24 cellular contexts compared by ENCODE assay signal in genomic region chr5:14235872-14236271, GRCh38.
DNase-seq lines count a peak whose midpoint lies in the region; ATAC-seq and TF ChIP-seq lines count a peak whose summit lies in the region.
"Had no signal": no experiment of that assay in that cellular context is flagged by ENCODE, and none has a peak within 500 bp of the region (broad histone marks: within the 10 kb centered on the region; RNA-seq: fewer than 3 reads in every experiment).

No MANE protein-coding gene starts in this region.

- H3K27ac ChIP-seq in foreskin keratinocyte = no peak overlapping the region
- H3K27ac ChIP-seq: adrenal gland, brain microvascular endothelial cell, neural progenitor cell, RWPE1, tibial artery had no signal

- H3K4me1 ChIP-seq in foreskin keratinocyte = peaks cover 52% of the 10 kb centered on the region

- H3K4me3 Mint-ChIP-seq in activated naive CD8-positive, alpha-beta T cell treated with anti-CD3 and anti-CD28 coated beads, Interleukin-2, amount 50 U/mL, for 24 hours = no peak overlapping the region
- H3K4me3 Mint-ChIP-seq in activated CD4-positive, alpha-beta memory T cell treated with anti-CD3 and anti-CD28 coated beads, Interleukin-2, amount 10 ng/mL, durations not matched to agents 7 days and 5 days = no peak overlapping the region
- H3K4me3 Mint-ChIP-seq: activated CD4-positive, alpha-beta T cell treated with anti-CD3 and anti-CD28 coated beads for 36 hours; activated T-cell treated with anti-CD3 and anti-CD28 coated beads, Interleukin-2, amount 50 U/mL, for 24 hours; neural progenitor cell; stimulated activated naive CD8-positive, alpha-beta T cell treated with anti-CD3 and anti-CD28 coated beads, Interleukin-15, amount 100 ng/mL, for 72 hours had no signal

- no peak for TF ChIP-seq CTCF in foreskin keratinocyte (conservative IDR thresholded peaks at IDR 0.05)

- H3K27me3 ChIP-seq in foreskin keratinocyte = no peaks in the 10 kb centered on the region
- H3K27me3 ChIP-seq: adrenal gland, brain microvascular endothelial cell, neural progenitor cell, tibial artery had no signal

- ATAC-seq in GM19043 (IDR thresholded peaks at IDR 0.05; ENCODE audit: low read depth, unreplicated experiment) = peak; percentile 48
- peak; percentile 60 for ATAC-seq in HG02759 (IDR thresholded peaks at IDR 0.05; ENCODE audit: unreplicated experiment)
- ATAC-seq in HG03354 (IDR thresholded peaks at IDR 0.05; ENCODE audit: poor library complexity, severe bottlenecking, unreplicated experiment) = peak; percentile 88
- ATAC-seq in foreskin keratinocyte = peak; percentile 52
- ATAC-seq in activated naive CD8-positive, alpha-beta T cell treated with anti-CD3 and anti-CD28 coated beads, Interleukin-2, amount 50 U/mL, for 24 hours = no peak
- no peak for ATAC-seq in HG03045 (IDR thresholded peaks at IDR 0.05; ENCODE audit: unreplicated experiment)
- ATAC-seq: activated CD4-positive, alpha-beta T cell treated with anti-CD3 and anti-CD28 coated beads for 36 hours; stimulated activated naive CD8-positive, alpha-beta T cell treated with anti-CD3 and anti-CD28 coated beads, Interleukin-15, amount 100 ng/mL, for 72 hours had no signal

- POLR2A ChIA-PET in activated CD4-positive, alpha-beta memory T cell treated with anti-CD3 and anti-CD28 coated beads, Interleukin-2, amount 10 ng/mL, durations not matched to agents 7 days and 5 days (lab: Charles Lee) = no interaction called here

- H3K9me3 Mint-ChIP-seq in activated naive CD8-positive, alpha-beta T cell treated with anti-CD3 and anti-CD28 coated beads, Interleukin-2, amount 50 U/mL, for 24 hours = no peaks in the 10 kb centered on the region
- no peaks in the 10 kb centered on the region for H3K9me3 Mint-ChIP-seq in activated CD4-positive, alpha-beta memory T cell treated with anti-CD3 and anti-CD28 coated beads, Interleukin-2, amount 10 ng/mL, durations not matched to agents 7 days and 5 days
- H3K9me3 Mint-ChIP-seq: activated T-cell treated with anti-CD3 and anti-CD28 coated beads, Interleukin-2, amount 50 U/mL, for 24 hours; stimulated activated naive CD8-positive, alpha-beta T cell treated with anti-CD3 and anti-CD28 coated beads, Interleukin-15, amount 100 ng/mL, for 72 hours had no signal

- DNase-seq in foreskin keratinocyte = no peak
- DNase-seq in activated naive CD8-positive, alpha-beta T cell treated with anti-CD3 and anti-CD28 coated beads, Interleukin-2, amount 50 U/mL, for 24 hours = no peak
- no peak for DNase-seq in HuH-7 (ENCODE audit: low spot score)
- no peak for DNase-seq in activated CD4-positive, alpha-beta memory T cell treated with anti-CD3 and anti-CD28 coated beads, Interleukin-2, amount 10 ng/mL, durations not matched to agents 7 days and 5 days
- DNase-seq: activated CD4-positive, alpha-beta T cell treated with anti-CD3 and anti-CD28 coated beads for 36 hours; activated T-cell treated with anti-CD3 and anti-CD28 coated beads, Interleukin-2, amount 50 U/mL, for 24 hours; adrenal gland; brain microvascular endothelial cell; C1 segment of cervical spinal cord; Caco-2; DMS79 treated with DMSO at 0.1 percent for 48 hours; HCEC 1CT; head of caudate nucleus; kidney glomerular epithelial cell; NCI-H146; NCI-H526; stimulated activated naive CD8-positive, alpha-beta T cell treated with anti-CD3 and anti-CD28 coated beads, Interleukin-15, amount 100 ng/mL, for 72 hours; tibial artery had no signal

- no peak overlapping the region for H3K27ac Mint-ChIP-seq in activated naive CD8-positive, alpha-beta T cell treated with anti-CD3 and anti-CD28 coated beads, Interleukin-2, amount 50 U/mL, for 24 hours
- H3K27ac Mint-ChIP-seq in activated CD4-positive, alpha-beta memory T cell treated with anti-CD3 and anti-CD28 coated beads, Interleukin-2, amount 10 ng/mL, durations not matched to agents 7 days and 5 days = no peak overlapping the region
- H3K27ac Mint-ChIP-seq: activated CD4-positive, alpha-beta T cell treated with anti-CD3 and anti-CD28 coated beads for 36 hours; activated T-cell treated with anti-CD3 and anti-CD28 coated beads, Interleukin-2, amount 50 U/mL, for 24 hours; neural progenitor cell had no signal

- CTCF ChIA-PET in activated CD4-positive, alpha-beta memory T cell treated with anti-CD3 and anti-CD28 coated beads, Interleukin-2, amount 10 ng/mL, durations not matched to agents 7 days and 5 days (lab: Charles Lee) = no interaction called here

- H3K27me3 Mint-ChIP-seq in activated naive CD8-positive, alpha-beta T cell treated with anti-CD3 and anti-CD28 coated beads, Interleukin-2, amount 50 U/mL, for 24 hours = peaks cover 2% of the 10 kb centered on the region
- peaks cover 8% of the 10 kb centered on the region for H3K27me3 Mint-ChIP-seq in activated CD4-positive, alpha-beta memory T cell treated with anti-CD3 and anti-CD28 coated beads, Interleukin-2, amount 10 ng/mL, durations not matched to agents 7 days and 5 days

- no peaks in the 10 kb centered on the region for H3K36me3 Mint-ChIP-seq in activated naive CD8-positive, alpha-beta T cell treated with anti-CD3 and anti-CD28 coated beads, Interleukin-2, amount 50 U/mL, for 24 hours (ENCODE audit: low read depth)
- H3K36me3 Mint-ChIP-seq in activated CD4-positive, alpha-beta memory T cell treated with anti-CD3 and anti-CD28 coated beads, Interleukin-2, amount 10 ng/mL, durations not matched to agents 7 days and 5 days (ENCODE audit: low read depth) = no peaks in the 10 kb centered on the region

- H3K4me1 Mint-ChIP-seq in activated naive CD8-positive, alpha-beta T cell treated with anti-CD3 and anti-CD28 coated beads, Interleukin-2, amount 50 U/mL, for 24 hours = no peaks in the 10 kb centered on the region
- H3K4me1 Mint-ChIP-seq in activated CD4-positive, alpha-beta memory T cell treated with anti-CD3 and anti-CD28 coated beads, Interleukin-2, amount 10 ng/mL, durations not matched to agents 7 days and 5 days = no peaks in the 10 kb centered on the region
- H3K4me1 Mint-ChIP-seq: activated CD4-positive, alpha-beta T cell treated with anti-CD3 and anti-CD28 coated beads for 36 hours; stimulated activated naive CD8-positive, alpha-beta T cell treated with anti-CD3 and anti-CD28 coated beads, Interleukin-15, amount 100 ng/mL, for 72 hours had no signal

Comparison
In these comparisons a context has a peak if more than half of its experiments do, and no peak if none do; other contexts are left out.
1. ATAC-seq: peak in GM19043 (single experiment), HG02759 (single experiment), HG03354 (single experiment) and foreskin keratinocyte (single experiment); none in activated naive CD8-positive, alpha-beta T cell treated with anti-CD3 and anti-CD28 coated beads, Interleukin-2, amount 50 U/mL, for 24 hours (single experiment) and HG03045 (single experiment).